In the genomic region with DNA sequence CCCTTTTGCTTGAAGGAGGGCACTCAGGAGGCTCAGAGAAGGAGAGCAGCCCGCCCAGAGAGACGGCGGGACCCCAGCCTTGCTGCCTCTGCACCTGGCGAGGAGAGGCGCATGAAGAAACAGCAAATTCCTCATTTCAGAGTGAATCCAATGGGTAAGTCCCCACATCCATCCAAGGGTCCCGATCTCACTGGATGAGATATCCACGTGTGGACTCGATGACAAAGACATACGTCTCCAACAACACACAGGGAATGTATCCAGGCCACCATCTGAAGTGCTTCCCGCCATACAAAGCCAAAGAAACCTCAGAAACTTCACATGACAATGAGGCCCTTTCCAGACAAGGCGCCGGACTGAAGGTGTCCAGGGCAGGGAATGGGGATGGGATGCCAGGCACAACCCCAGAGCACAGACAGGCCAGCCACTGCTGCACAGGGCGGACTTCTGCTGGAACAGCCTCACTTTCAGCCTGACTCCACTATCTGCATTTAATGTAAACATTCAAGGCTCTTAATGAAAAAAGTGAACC, we compare ENCODE assay signal across 14 cellular contexts. TPM values are rescaled to one million over a fixed set of nuclear protein-coding genes. Genes with fewer than 3 reads are reported as not detected.
DNase-seq lines count a peak whose midpoint lies in the region; ATAC-seq and TF ChIP-seq lines count a peak whose summit lies in the region.
"Had no signal": no experiment of that assay in that cellular context is flagged by ENCODE, and none has a peak within 500 bp of the region (broad histone marks: within the 10 kb centered on the region; RNA-seq: fewer than 3 reads in every experiment).

No MANE protein-coding gene starts in this region.

- H3K27ac Mint-ChIP-seq in activated T-helper 2 cell treated with anti-CD3 and anti-CD28 coated beads, Interferon-gamma antibody, Interleukin-2, Interleukin-4, amounts not matched to agents 10 μg/mL and 5 μg/mL and 100 μg/mL, durations not matched to agents 14 hours and 24 hours and 36 hours: peak overlapping the region; percentile 39

- POLR2A ChIA-PET in HEK293 (lab: Yijun Ruan, JAX): no interaction called here

- peaks cover 40% of the 10 kb centered on the region for H3K36me3 ChIP-seq in BLaER1
- H3K36me3 ChIP-seq in HEK293 (ENCODE audit: control insufficient read depth in 2 of 2, insufficient read depth in 1 of 2, low read length in 2 of 2): peaks cover 0 to 10% of the 10 kb centered on the region in 2 experiments; a peak in 2 of 3 replicates
- H3K36me3 ChIP-seq in muscle layer of duodenum (ENCODE audit: control insufficient read depth in 1 of 2, insufficient read depth in 2 of 2, low read length in 2 of 2): no peaks in the 10 kb centered on the region
- H3K36me3 ChIP-seq: ascending aorta had no signal

- peak overlapping the region; percentile 76 for H3K4me2 ChIP-seq in BLaER1

- peaks cover 97% of the 10 kb centered on the region for H3K4me1 ChIP-seq in BLaER1
- H3K4me1 ChIP-seq in HEK293 (ENCODE audit: control insufficient read depth, insufficient read depth, low read length): peaks cover 13% of the 10 kb centered on the region
- H3K4me1 ChIP-seq in muscle layer of duodenum (ENCODE audit: control insufficient read depth in 1 of 2, insufficient read depth in 2 of 2, low read length in 2 of 2): peaks cover 0 to 14% of the 10 kb centered on the region in 2 donors

- H3K9me3 Mint-ChIP-seq in activated T-helper 2 cell treated with anti-CD3 and anti-CD28 coated beads, Interferon-gamma antibody, Interleukin-2, Interleukin-4, amounts not matched to agents 10 μg/mL and 5 μg/mL and 100 μg/mL, durations not matched to agents 14 hours and 24 hours and 36 hours: no peaks in the 10 kb centered on the region

- H3K9me3 ChIP-seq in BLaER1 (no peaks in the 10 kb centered on the region), HEK293 (ENCODE audit: control insufficient read depth, insufficient read depth, low read depth, low read length) (no peaks in the 10 kb centered on the region), muscle layer of duodenum (ENCODE audit: control insufficient read depth in 1 of 2, low read length in 2 of 2) (no peaks in the 10 kb centered on the region)
- H3K9me3 ChIP-seq: ascending aorta had no signal

- no peaks in the 10 kb centered on the region for H3K27me3 Mint-ChIP-seq in activated T-helper 2 cell treated with anti-CD3 and anti-CD28 coated beads, Interferon-gamma antibody, Interleukin-2, Interleukin-4, amounts not matched to agents 10 μg/mL and 5 μg/mL and 100 μg/mL, durations not matched to agents 14 hours and 24 hours and 36 hours (ENCODE audit: low read depth)

- H3K4me3 Mint-ChIP-seq in activated T-helper 2 cell treated with anti-CD3 and anti-CD28 coated beads, Interferon-gamma antibody, Interleukin-2, Interleukin-4, amounts not matched to agents 10 μg/mL and 5 μg/mL and 100 μg/mL, durations not matched to agents 14 hours and 24 hours and 36 hours (ENCODE audit: low read depth): no peak overlapping the region

- CTCF ChIA-PET in HEK293 (lab: Yijun Ruan, JAX): interaction anchor here (1.1 kb wide), 1 partner anchor 80 kb away, joined by 3 read pairs; no protein-coding TSS in a partner anchor

- peak overlapping the region; percentile 49 for H3K9ac ChIP-seq in BLaER1

- H3K27me3 ChIP-seq in BLaER1 (no peaks in the 10 kb centered on the region), muscle layer of duodenum (ENCODE audit: low read depth, low read length) (no peaks in the 10 kb centered on the region)
- H3K27me3 ChIP-seq: ascending aorta had no signal

- TF ChIP-seq CTCF in HEK293 (tag by site-specific recombination; IDR thresholded peaks at IDR 0.05): no peak

- ATAC-seq in HG03342 (IDR thresholded peaks at IDR 0.05; ENCODE audit: unreplicated experiment): no peak

- H3K4me1 Mint-ChIP-seq in activated T-helper 2 cell treated with anti-CD3 and anti-CD28 coated beads, Interferon-gamma antibody, Interleukin-2, Interleukin-4, amounts not matched to agents 10 μg/mL and 5 μg/mL and 100 μg/mL, durations not matched to agents 14 hours and 24 hours and 36 hours (ENCODE audit: low read depth): peaks cover 72% of the 10 kb centered on the region

- H3K36me3 Mint-ChIP-seq in activated T-helper 2 cell treated with anti-CD3 and anti-CD28 coated beads, Interferon-gamma antibody, Interleukin-2, Interleukin-4, amounts not matched to agents 10 μg/mL and 5 μg/mL and 100 μg/mL, durations not matched to agents 14 hours and 24 hours and 36 hours (ENCODE audit: low read depth): peaks cover 57% of the 10 kb centered on the region

- no peak for DNase-seq in activated T-helper 2 cell treated with anti-CD3 and anti-CD28 coated beads, Interferon-gamma antibody, Interleukin-2, Interleukin-4, amounts not matched to agents 10 μg/mL and 5 μg/mL and 100 μg/mL, durations not matched to agents 14 hours and 24 hours and 36 hours (ENCODE audit: low spot score)
- DNase-seq in D341Med (ENCODE audit: low spot score): no peak
- no peak for DNase-seq in ecto neural progenitor cell (ENCODE audit: low spot score)
- no peak for DNase-seq in A172 (ENCODE audit: low spot score)
- DNase-seq: COR-L47, hippocampal formation, MV-4-11, NCI-H524 treated with DMSO at 0.1 percent for 48 hours, SHP77 treated with DMSO at 0.1 percent for 48 hours had no signal

- intact Hi-C loops in activated T-helper 2 cell treated with anti-CD3 and anti-CD28 coated beads, Interferon-gamma antibody, Interleukin-2, Interleukin-4, amounts not matched to agents 10 μg/mL and 5 μg/mL and 100 μg/mL, durations not matched to agents 14 hours and 24 hours and 36 hours (cut with micrococcal nuclease): no loop called here

- peaks cover 98% of the 10 kb centered on the region for H4K20me1 ChIP-seq in BLaER1

- no peak overlapping the region for H3K4me3 ChIP-seq in BLaER1
- H3K4me3 ChIP-seq in HEK293 (ENCODE audit: low read depth, low read length): no peak overlapping the region
- H3K4me3 ChIP-seq in muscle layer of duodenum (ENCODE audit: low read depth in 1 of 2, low read length in 2 of 2): no peak overlapping the region

- peak overlapping the region; percentile 58; the same call in 1 of the 2 replicates for H3K27ac ChIP-seq in BLaER1
- no peak overlapping the region for H3K27ac ChIP-seq in HEK293 (ENCODE audit: extremely low read depth, low read depth, low read length)
- H3K27ac ChIP-seq in muscle layer of duodenum (ENCODE audit: low read length): peak overlapping the region; percentile 62
- H3K27ac ChIP-seq: ascending aorta had no signal

TF ChIP-seq in HEK293, 187 proteins besides CTCF, POLR2A, EP300 and RAD21:
- TF ChIP-seq ZNF341 (tag by site-specific recombination; IDR thresholded peaks at IDR 0.05; ENCODE audit: low read depth) (peak; percentile 61; the same call in 1 of the 2 replicates), GLIS2 (tag by site-specific recombination; IDR thresholded peaks at IDR 0.05) (no peak), ZBTB17 (tag by site-specific recombination; IDR thresholded peaks at IDR 0.05) (peak; percentile 66), OSR2 (tag by site-specific recombination; IDR thresholded peaks at IDR 0.05) (no peak), ZSCAN30 (tag by site-specific recombination; IDR thresholded peaks at IDR 0.05) (no peak), ZNF791 (tag by site-specific recombination; IDR thresholded peaks at IDR 0.05) (no peak)
TF ChIP-seq in HEK293: peak in this region for 2.

RNA-seq across cellular contexts. Expression of a gene that starts 14.5 kb away (rescaled TPM):
- total RNA-seq in activated T-helper 2 cell treated with anti-CD3 and anti-CD28 coated beads, Interferon-gamma antibody, Interleukin-2, Interleukin-4, amounts not matched to agents 10 μg/mL and 5 μg/mL and 100 μg/mL, durations not matched to agents 14 hours and 24 hours and 36 hours: 95.3 and 100 TPM in 2 replicates
- total RNA-seq in A172 (2014; rRNA removed; shearing (Covaris generic)): 2.5 and 4.7 TPM in 2 replicates

Comparison
In these comparisons a context has a peak if more than half of its experiments do, and no peak if none do; other contexts are left out.
1. RNA of a gene that starts 14.5 kb away (total RNA-seq): 95.3 to 100 TPM in activated T-helper 2 cell treated with anti-CD3 and anti-CD28 coated beads, Interferon-gamma antibody, Interleukin-2, Interleukin-4, amounts not matched to agents 10 μg/mL and 5 μg/mL and 100 μg/mL, durations not matched to agents 14 hours and 24 hours and 36 hours; 2.5 to 4.7 TPM in A172; every median in the first group is over 10 times any median in the second.